8 cellular contexts compared by ENCODE assay signal in the genomic region with DNA sequence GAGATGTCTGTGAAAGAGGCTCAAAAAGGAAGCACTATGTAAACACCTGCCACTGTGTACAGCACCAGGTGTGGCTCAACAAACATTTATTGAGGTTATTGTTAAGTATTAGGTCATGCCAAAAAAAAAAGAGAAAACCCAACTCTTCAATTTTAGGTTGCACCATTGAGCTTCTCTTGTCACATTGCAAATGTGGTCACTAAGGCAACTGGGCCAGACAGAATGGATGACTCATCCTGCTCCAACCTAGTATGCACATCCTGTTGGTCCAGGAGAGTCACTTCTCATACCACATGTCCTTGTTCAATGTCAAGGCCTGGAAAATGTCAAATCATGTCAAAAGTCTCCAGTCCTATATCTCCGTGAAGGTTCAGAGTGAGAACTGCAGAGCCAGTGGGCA. TPM values are rescaled to one million over a fixed set of nuclear protein-coding genes. Genes with fewer than 3 reads are reported as not detected.
A peak's percentile ranks its signal among the peaks of the same experiment; 100 is the strongest.
DNase-seq lines count a peak whose midpoint lies in the region; ATAC-seq, FAIRE-seq and TF ChIP-seq lines count a peak whose summit lies in the region.

No MANE protein-coding gene starts in this region.

- CTCF ChIA-PET in endothelial cell of umbilical vein (lab: Charles Lee) = interaction anchor here (0.9 to 2.1 kb wide), 7 partner anchors 13 to 290 kb away, joined by 3 to 9 read pairs (median 4); no protein-coding TSS in a partner anchor

- H3K4me1 ChIP-seq in GM23248 (ENCODE audit: insufficient read depth) (peaks cover 13% of the 10 kb centered on the region), endothelial cell of umbilical vein (ENCODE audit: control insufficient read depth, extremely low read depth, insufficient read depth, low read length) (peaks cover 6% of the 10 kb centered on the region)

- peak overlapping the region; percentile 61 for H3K27ac Mint-ChIP-seq in stimulated activated naive CD8-positive, alpha-beta T cell treated with anti-CD3 and anti-CD28 coated beads, Interleukin-15, Interleukin-2, amounts not matched to agents 100 ng/mL and 50 ng/mL, for 24 hours

- peak; percentile 66 for DNase-seq in GM13976 (ENCODE audit: low spot score)
- DNase-seq in GM23248 = peak; percentile 96
- peak; percentile 65 for DNase-seq in MG63
- DNase-seq in T-helper 1 cell = peak in 3 of 5 donors; percentile 27 to 89 (median 29)
- peak; percentile 77 for DNase-seq in endothelial cell of umbilical vein (ENCODE audit: low read depth, low spot score)
- no peak for DNase-seq in cerebellar nuclear complex (lab: John Stamatoyannopoulos, UW)

- TF ChIP-seq POLR2A in endothelial cell of umbilical vein (IDR thresholded peaks at IDR 0.05; ENCODE audit: low read depth, low read length) = no peak

- H3K36me3 Mint-ChIP-seq in stimulated activated naive CD8-positive, alpha-beta T cell treated with anti-CD3 and anti-CD28 coated beads, Interleukin-15, Interleukin-2, amounts not matched to agents 100 ng/mL and 50 ng/mL, for 24 hours (ENCODE audit: low read depth) = no peaks in the 10 kb centered on the region

- dilution Hi-C loops in endothelial cell of umbilical vein (cut with MboI; ENCODE audit: extremely low pct_ligation_motif_present, low sequenced_read_pairs) = no loop called here

- H3F3A ChIP-seq in GM23248 (ENCODE audit: insufficient read depth) = peaks cover 9% of the 10 kb centered on the region

- peak overlapping the region; percentile 3 for H3K4me2 ChIP-seq in GM23248 (ENCODE audit: unreplicated experiment)
- no peak overlapping the region for H3K4me2 ChIP-seq in endothelial cell of umbilical vein (ENCODE audit: insufficient read depth, low read length)

- H3K9me1 ChIP-seq in endothelial cell of umbilical vein (replicated peaks; ENCODE audit: control insufficient read depth, extremely low read depth, insufficient read depth, low read length) = no peaks in the 10 kb centered on the region

- H4K20me1 ChIP-seq in GM23248 (ENCODE audit: insufficient read depth) (no peaks in the 10 kb centered on the region), endothelial cell of umbilical vein (replicated peaks; ENCODE audit: control insufficient read depth, extremely low read depth, insufficient read depth, low read length) (no peaks in the 10 kb centered on the region)

- no peaks in the 10 kb centered on the region for H3K9me3 Mint-ChIP-seq in stimulated activated naive CD8-positive, alpha-beta T cell treated with anti-CD3 and anti-CD28 coated beads, Interleukin-15, Interleukin-2, amounts not matched to agents 100 ng/mL and 50 ng/mL, for 24 hours

- peaks cover 22% of the 10 kb centered on the region for H3K4me1 Mint-ChIP-seq in stimulated activated naive CD8-positive, alpha-beta T cell treated with anti-CD3 and anti-CD28 coated beads, Interleukin-15, Interleukin-2, amounts not matched to agents 100 ng/mL and 50 ng/mL, for 24 hours (ENCODE audit: low read depth)

- H3K9me3 ChIP-seq in GM23248 (ENCODE audit: low read depth) (no peaks in the 10 kb centered on the region), MG63 (no peaks in the 10 kb centered on the region), endothelial cell of umbilical vein (replicated peaks; ENCODE audit: control insufficient read depth, insufficient read depth, low read length) (no peaks in the 10 kb centered on the region)

- H3K36me3 ChIP-seq in GM23248 (ENCODE audit: low read depth) (no peaks in the 10 kb centered on the region), MG63 (no peaks in the 10 kb centered on the region), endothelial cell of umbilical vein (ENCODE audit: control insufficient read depth in 2 of 2, extremely low read depth in 1 of 2, insufficient read depth in 2 of 2, low read length in 2 of 2) (no peaks in the 10 kb centered on the region)

- peak; percentile 98 for FAIRE-seq in endothelial cell of umbilical vein (lab: Jason Lieb, UNC)

- H3K27ac ChIP-seq in GM23248 (peak overlapping the region; percentile 42), endothelial cell of umbilical vein (ENCODE audit: insufficient read depth, low read depth, low read length) (no peak overlapping the region)

- no peaks in the 10 kb centered on the region for H3K79me2 ChIP-seq in GM23248 (ENCODE audit: insufficient read depth)
- H3K79me2 ChIP-seq in endothelial cell of umbilical vein (ENCODE audit: control insufficient read depth, insufficient read depth, low read length) = no peaks in the 10 kb centered on the region

- H3K27me3 ChIP-seq in GM23248 (replicated peaks; ENCODE audit: insufficient read depth) (no peaks in the 10 kb centered on the region), MG63 (no peaks in the 10 kb centered on the region), endothelial cell of umbilical vein (ENCODE audit: control insufficient read depth in 2 of 2, insufficient read depth in 2 of 2, low read length in 2 of 2) (peaks cover 5 to 10% of the 10 kb centered on the region in 2 experiments)

- H3K9me2 ChIP-seq in GM23248 (ENCODE audit: insufficient read depth) = no peaks in the 10 kb centered on the region

- in situ Hi-C loops in GM13976 (cut with MboI; ENCODE audit: low sequenced_read_pairs, unreplicated experiment) = no loop called here
- in situ Hi-C loops in GM23248 (cut with MboI) = no loop called here

- H3K9ac ChIP-seq in GM23248 (no peak overlapping the region), endothelial cell of umbilical vein (replicated peaks; ENCODE audit: extremely low read depth, insufficient read depth, low read length) (no peak overlapping the region)

- TF ChIP-seq CTCF in GM13976 (IDR thresholded peaks at IDR 0.05; ENCODE audit: borderline replicate concordance, control extremely low read depth, extremely low read depth, insufficient read depth, missing control alignments) = no peak
- TF ChIP-seq CTCF in endothelial cell of umbilical vein (IDR thresholded peaks at IDR 0.05; ENCODE audit: extremely low read depth in 1 of 2, insufficient read depth in 1 of 2, low read depth in 1 of 2, low read length in 2 of 2) = no peak

- POLR2A ChIA-PET in endothelial cell of umbilical vein (lab: Charles Lee) = no interaction called here

- H2AFZ ChIP-seq in GM23248 = no peak overlapping the region
- H2AFZ ChIP-seq in endothelial cell of umbilical vein (ENCODE audit: low read depth, low read length) = no peak overlapping the region

- no peak overlapping the region for H3K4me3 ChIP-seq in GM23248
- H3K4me3 ChIP-seq in MG63 = no peak overlapping the region
- H3K4me3 ChIP-seq in endothelial cell of umbilical vein (replicated peaks in 1 of 3; ENCODE audit: insufficient read depth in 1 of 3, low read depth in 1 of 3, low read length in 3 of 3) = no peak overlapping the region

- 25 to 66% methylated on average over 1 of the region's 1 CpG for WGBS in GM23248 (ENCODE audit: low coverage in 1 of 2, low lambda C conversion rate in 2 of 2, missing lambda C conversion rate in 2 of 2), 2 experiments

- intact Hi-C loops in endothelial cell of umbilical vein (cut with micrococcal nuclease) = no loop called here

- H3K4me3 Mint-ChIP-seq in stimulated activated naive CD8-positive, alpha-beta T cell treated with anti-CD3 and anti-CD28 coated beads, Interleukin-15, Interleukin-2, amounts not matched to agents 100 ng/mL and 50 ng/mL, for 24 hours = peak overlapping the region; percentile 3

- peaks cover 19% of the 10 kb centered on the region for H3K27me3 Mint-ChIP-seq in stimulated activated naive CD8-positive, alpha-beta T cell treated with anti-CD3 and anti-CD28 coated beads, Interleukin-15, Interleukin-2, amounts not matched to agents 100 ng/mL and 50 ng/mL, for 24 hours

- BruUV-seq in endothelial cell of umbilical vein (replicated peaks; lab: Mats Ljungman, UMichigan) = no TSS peak

- no peak for ATAC-seq in GM19324 (IDR thresholded peaks at IDR 0.05; ENCODE audit: low FRiP score, unreplicated experiment)

TF ChIP-seq in endothelial cell of umbilical vein, 7 proteins besides CTCF, POLR2A, EP300 and RAD21:
- TF ChIP-seq FOS (IDR thresholded peaks at IDR 0.05; ENCODE audit: borderline replicate concordance, insufficient read depth, low read length) (peak; percentile 92), EZH2 (IDR thresholded peaks at IDR 0.05; ENCODE audit: borderline replicate concordance, low read depth, low read length, severe bottlenecking) (no peak), JUN (IDR thresholded peaks at IDR 0.05; ENCODE audit: borderline replicate concordance, insufficient read depth, insufficient read length, low read depth) (peak; percentile 98), MYC (IDR thresholded peaks at IDR 0.05; ENCODE audit: low read depth, low read length) (no peak), POLR2AphosphoS5 (IDR thresholded peaks at IDR 0.05; ENCODE audit: insufficient read depth, low read depth, low read length) (no peak)

RNA-seq across cellular contexts. Expression of gene HOXB1, which starts 25.0 kb away (rescaled TPM):
- not detected in 2 replicates for total RNA-seq in GM23248 (2014; rRNA removed; shearing (Covaris generic))
- polyA plus RNA-seq in GM23248 (2016; fragmentation: Nextera tagmentation; extraction: Ambion mirVana) (not detected in 2 replicates), endothelial cell of umbilical vein (not detected in 2 replicates)
- total RNA-seq in MG63 (2014; rRNA removed; shearing (Covaris generic); ENCODE audit: low replicate concordance) = not detected in 2 replicates
- not detected in 2 replicates for total RNA-seq in endothelial cell of umbilical vein
- polyA plus RNA-seq in endothelial cell of umbilical vein (2011; cell fraction: cytosol; rRNA removed) = not detected in 2 replicates
- not detected in 2 replicates for polyA plus RNA-seq in endothelial cell of umbilical vein (2011; cell fraction: nucleus; rRNA removed)
- polyA plus RNA-seq in endothelial cell of umbilical vein (2012) = not detected in 2 replicates
- polyA minus RNA-seq in endothelial cell of umbilical vein = not detected in 2 replicates
- polyA minus RNA-seq in endothelial cell of umbilical vein (2011; cell fraction: cytosol; rRNA and poly(A)+ RNA removed) = not detected
- polyA minus RNA-seq in endothelial cell of umbilical vein (2011; cell fraction: nucleus; rRNA and poly(A)+ RNA removed) = 0.19 TPM in 1 of 2 replicates, not detected in the other

RNA-seq across cellular contexts. Expression of gene HOXB2, which starts 39.1 kb away (rescaled TPM):
- 9.6 and 12.1 TPM in 2 replicates for total RNA-seq in GM23248 (2014; rRNA removed; shearing (Covaris generic))
- polyA plus RNA-seq in GM23248 (2016; fragmentation: Nextera tagmentation; extraction: Ambion mirVana) (25.3 and 27.4 TPM in 2 replicates), endothelial cell of umbilical vein (14.1 and 16.8 TPM in 2 replicates)
- 7.2 and 16.0 TPM in 2 replicates for total RNA-seq in MG63 (2014; rRNA removed; shearing (Covaris generic); ENCODE audit: low replicate concordance)
- total RNA-seq in endothelial cell of umbilical vein = 21.5 and 23.3 TPM in 2 replicates
- 6.8 and 8.4 TPM in 2 replicates for polyA plus RNA-seq in endothelial cell of umbilical vein (2011; cell fraction: cytosol; rRNA removed)
- polyA plus RNA-seq in endothelial cell of umbilical vein (2011; cell fraction: nucleus; rRNA removed) = 12.1 and 13.9 TPM in 2 replicates
- 12.0 and 12.5 TPM in 2 replicates for polyA plus RNA-seq in endothelial cell of umbilical vein (2012)
- 3.1 and 3.5 TPM in 2 replicates for polyA minus RNA-seq in endothelial cell of umbilical vein
- not detected for polyA minus RNA-seq in endothelial cell of umbilical vein (2011; cell fraction: cytosol; rRNA and poly(A)+ RNA removed)
- polyA minus RNA-seq in endothelial cell of umbilical vein (2011; cell fraction: nucleus; rRNA and poly(A)+ RNA removed) = 4.9 and 5.0 TPM in 2 replicates

Comparison
In these comparisons a context has a peak if more than half of its experiments do, and no peak if none do; other contexts are left out.
1. DNase-seq: peak in GM13976 (single experiment), GM23248 (single experiment), MG63 (single experiment), T-helper 1 cell (3 of 5) and endothelial cell of umbilical vein (single experiment); none in cerebellar nuclear complex (0 of 2).